ENCODE assay signal across 34 cellular contexts in the genomic region with DNA sequence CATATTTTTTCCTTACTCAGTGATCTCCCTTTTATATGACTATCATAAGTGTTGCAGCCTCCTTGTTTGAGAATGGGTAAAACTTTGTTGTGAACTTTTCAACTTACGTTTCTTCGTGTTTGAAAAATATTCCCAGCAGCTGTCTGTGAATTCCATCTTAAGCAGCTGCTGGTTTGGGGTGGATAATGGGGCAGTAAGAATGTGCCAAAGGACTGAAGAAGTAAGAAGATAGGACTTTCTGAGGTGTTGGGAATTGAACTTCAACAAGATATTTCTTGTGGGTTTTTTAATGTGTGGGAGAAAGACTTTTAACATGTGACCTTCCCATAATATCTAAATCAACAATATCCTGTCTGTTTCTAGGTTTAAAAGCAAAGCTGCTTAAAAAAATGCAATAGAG.
"Had no signal": no experiment of that assay in that cellular context is flagged by ENCODE, and none has a peak within 500 bp of the region (broad histone marks: within the 10 kb centered on the region; RNA-seq: fewer than 3 reads in every experiment).

No MANE protein-coding gene starts in this region.

- H3K4me3 ChIP-seq: ascending aorta, cardiac muscle cell, MG63, Peyer's patch had no signal

- ATAC-seq: activated CD8-positive, alpha-beta memory T cell treated with anti-CD3 and anti-CD28 coated beads, Interleukin-2, amount 10 ng/mL, durations not matched to agents 7 days and 5 days; PC-3 had no signal

- H3K27me3 ChIP-seq: ascending aorta, cardiac muscle cell, MG63, Peyer's patch had no signal

- H3K4me1 ChIP-seq: ascending aorta, Peyer's patch had no signal

- H3K27ac ChIP-seq: ascending aorta, cardiac muscle cell, Peyer's patch, WERI-Rb-1 had no signal

- H3K36me3 ChIP-seq: ascending aorta, cardiac muscle cell, MG63, Peyer's patch, WERI-Rb-1 had no signal

- DNase-seq: activated CD4-positive, alpha-beta memory T cell treated with anti-CD3 and anti-CD28 coated beads, Interleukin-2, amount 10 ng/mL, durations not matched to agents 7 days and 5 days; activated CD4-positive, alpha-beta T cell treated with anti-CD3 and anti-CD28 coated beads for 1 hour; activated CD4-positive, alpha-beta T cell treated with anti-CD3 and anti-CD28 coated beads for 48 hours; activated CD4-positive, CD25-positive, alpha-beta regulatory T cell; activated CD8-positive, alpha-beta memory T cell treated with anti-CD3 and anti-CD28 coated beads for 24 hours; activated CD8-positive, alpha-beta memory T cell treated with anti-CD3 and anti-CD28 coated beads, Interleukin-2, amount 10 ng/mL, durations not matched to agents 7 days and 5 days; activated CD8-positive, alpha-beta memory T cell treated with anti-CD3 and anti-CD28 coated beads, Interleukin-2, amount 50 U/mL, for 48 hours; activated effector memory CD4-positive, alpha-beta T cell treated with Interleukin-2 at 50 U/mL for 16 hours; activated naive CD4-positive, alpha-beta T cell treated with anti-CD3 and anti-CD28 coated beads, Interleukin-2, amount 50 U/mL, for 16 hours; activated naive CD8-positive, alpha-beta T cell treated with anti-CD3 and anti-CD28 coated beads for 36 hours; activated T-cell treated with anti-CD3 and anti-CD28 coated beads, Interleukin-2, amount 50 U/mL, for 48 hours; amygdala; Karpas-422; KBM-7; MG63; NCI-H1048; NCI-H1105 treated with DMSO at 0.1 percent for 48 hours; NCI-H1436 treated with DMSO at 0.1 percent for 48 hours; NCI-H1694 treated with DMSO at 0.1 percent for 48 hours; NCI-H2029 treated with DMSO at 0.1 percent for 48 hours; NCI-H2107; NCI-H2171; NCI-H510A; NCI-H526; NCI-H748 treated with DMSO at 0.1 percent for 48 hours; NK-92 treated with Interleukin-12 subunit alpha and Interleukin-12 subunit beta, amount 100 ng/mL, for 24 hours; PC-3; Peyer's patch; RPMI8226; SHP77 treated with DMSO at 0.1 percent for 48 hours; T1000; WERI-Rb-1 had no signal

- H3K9me3 ChIP-seq: ascending aorta, MG63, Peyer's patch had no signal
